ENCODE assay signal across 8 cellular contexts in the genomic region with DNA sequence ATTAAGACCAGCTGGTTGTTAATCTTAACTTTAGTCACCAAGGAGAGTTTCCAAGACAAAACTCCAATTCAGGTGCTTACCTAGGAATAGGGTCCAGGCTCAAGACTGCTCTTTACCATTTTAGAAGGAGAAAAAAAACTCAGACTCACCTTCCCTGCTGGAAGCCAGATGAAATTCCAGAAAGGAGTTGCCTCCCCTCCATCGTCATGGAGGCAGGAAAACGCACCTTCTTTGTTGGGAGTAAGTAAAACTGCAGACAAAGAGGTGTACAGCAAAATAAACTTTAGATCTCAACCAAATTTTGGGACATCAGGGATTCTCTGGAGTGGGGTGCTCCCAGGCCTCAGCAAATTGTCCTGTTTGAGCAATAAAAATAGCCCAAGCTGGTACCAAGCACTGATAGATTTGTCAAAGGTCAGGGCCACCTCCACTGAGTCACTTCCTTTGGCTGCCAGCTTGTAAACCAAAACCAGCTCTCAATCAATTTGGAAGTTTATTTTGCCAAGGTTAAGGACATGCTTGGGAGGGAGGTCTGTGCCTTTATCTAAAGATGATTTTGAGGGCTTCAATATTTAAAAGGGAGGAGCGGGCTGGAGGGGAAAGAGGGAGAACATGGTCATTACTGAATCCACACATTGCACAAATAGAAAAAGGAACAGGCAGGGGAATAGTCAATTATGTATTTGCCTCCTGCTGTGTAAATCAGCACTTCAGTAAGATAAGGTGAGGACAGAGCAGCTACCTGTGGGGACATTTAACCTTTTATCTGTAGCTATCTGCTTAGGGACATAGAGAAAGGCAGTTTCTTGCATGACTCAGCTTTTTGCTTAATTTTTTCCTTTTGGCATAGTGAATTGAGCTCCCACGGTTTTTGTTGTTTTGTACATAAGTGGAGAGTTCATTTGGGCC. TPM values are rescaled to one million over a fixed set of nuclear protein-coding genes. Genes with fewer than 3 reads are reported as not detected.
DNase-seq lines count a peak whose midpoint lies in the region; ATAC-seq and TF ChIP-seq lines count a peak whose summit lies in the region.

No MANE protein-coding gene starts in this region.

- H3K27me3 ChIP-seq in H7 (ENCODE audit: control insufficient read depth, insufficient read depth, low read length) (no peaks in the 10 kb centered on the region), mucosa of stomach (ENCODE audit: control insufficient read depth, insufficient read depth, low read length) (no peaks in the 10 kb centered on the region)

- H3K9me3 ChIP-seq in mucosa of stomach (ENCODE audit: control insufficient read depth, low read length), result no peaks in the 10 kb centered on the region

- in situ Hi-C loops in G401 (cut with HindIII; ENCODE audit: low sequenced_read_pairs), result no loop called here

- H3K4me1 ChIP-seq in mucosa of stomach (ENCODE audit: control insufficient read depth, insufficient read depth, low read length), result peaks cover 32% of the 10 kb centered on the region

- peak overlapping the region; percentile 84 for H3K9ac ChIP-seq in mucosa of stomach (ENCODE audit: low read length)

- H3K4me3 ChIP-seq in H7 (ENCODE audit: insufficient read depth, low read depth, low read length) (peak overlapping the region; percentile 85; the same call in 1 of the 2 replicates), choroid plexus epithelial cell (ENCODE audit: low read depth, low read length) (no peak overlapping the region), mucosa of stomach (ENCODE audit: low read length) (peak overlapping the region; percentile 67)

- H3K36me3 ChIP-seq in H7 (replicated peaks; ENCODE audit: control insufficient read depth, insufficient read depth, low read length) (no peaks in the 10 kb centered on the region), mucosa of stomach (ENCODE audit: control insufficient read depth, insufficient read depth, low read length) (no peaks in the 10 kb centered on the region)

- TF ChIP-seq CTCF in choroid plexus epithelial cell (conservative IDR thresholded peaks at IDR 0.05; ENCODE audit: low read depth, low read length), result no peak

- DNase-seq in H7 (no peak), NCI-H460 (ENCODE audit: extremely low read depth, low read depth) (peak; percentile 40), choroid plexus epithelial cell (ENCODE audit: low read depth) (peak; percentile 42), G401 (ENCODE audit: low spot score) (no peak)
- DNase-seq in stimulated activated naive CD4-positive, alpha-beta T cell (lab: John Stamatoyannopoulos, UW), result no peak

- no peak for ATAC-seq in HG02938 (IDR thresholded peaks at IDR 0.05; ENCODE audit: unreplicated experiment)
- ATAC-seq in HG02642 (IDR thresholded peaks at IDR 0.05; ENCODE audit: poor library complexity, unreplicated experiment), result no peak

RNA-seq across cellular contexts. Expression of a gene that starts 1.5 kb away (rescaled TPM):
- 119 and 159 TPM in 2 replicates for total RNA-seq in H7 (2014; rRNA removed; shearing (Covaris generic))
- total RNA-seq in NCI-H460 (2014; rRNA removed; shearing (Covaris generic)), result 186 and 191 TPM in 2 replicates
- 165 and 299 TPM in 2 replicates for polyA plus RNA-seq in NCI-H460 (2014; cell fraction: nucleus; rRNA removed)
- total RNA-seq in G401 (2014; rRNA removed; shearing (Covaris generic)), result 84.2 and 111 TPM in 2 replicates

Comparison
In these comparisons a context has a peak if more than half of its experiments do, and no peak if none do; other contexts are left out.
1. DNase-seq: peak in NCI-H460 (single experiment) and choroid plexus epithelial cell (single experiment); none in H7 (single experiment), stimulated activated naive CD4-positive, alpha-beta T cell (0 of 6) and G401 (single experiment).